ENCODE assay signal across 1 cellular context in the genomic region with DNA sequence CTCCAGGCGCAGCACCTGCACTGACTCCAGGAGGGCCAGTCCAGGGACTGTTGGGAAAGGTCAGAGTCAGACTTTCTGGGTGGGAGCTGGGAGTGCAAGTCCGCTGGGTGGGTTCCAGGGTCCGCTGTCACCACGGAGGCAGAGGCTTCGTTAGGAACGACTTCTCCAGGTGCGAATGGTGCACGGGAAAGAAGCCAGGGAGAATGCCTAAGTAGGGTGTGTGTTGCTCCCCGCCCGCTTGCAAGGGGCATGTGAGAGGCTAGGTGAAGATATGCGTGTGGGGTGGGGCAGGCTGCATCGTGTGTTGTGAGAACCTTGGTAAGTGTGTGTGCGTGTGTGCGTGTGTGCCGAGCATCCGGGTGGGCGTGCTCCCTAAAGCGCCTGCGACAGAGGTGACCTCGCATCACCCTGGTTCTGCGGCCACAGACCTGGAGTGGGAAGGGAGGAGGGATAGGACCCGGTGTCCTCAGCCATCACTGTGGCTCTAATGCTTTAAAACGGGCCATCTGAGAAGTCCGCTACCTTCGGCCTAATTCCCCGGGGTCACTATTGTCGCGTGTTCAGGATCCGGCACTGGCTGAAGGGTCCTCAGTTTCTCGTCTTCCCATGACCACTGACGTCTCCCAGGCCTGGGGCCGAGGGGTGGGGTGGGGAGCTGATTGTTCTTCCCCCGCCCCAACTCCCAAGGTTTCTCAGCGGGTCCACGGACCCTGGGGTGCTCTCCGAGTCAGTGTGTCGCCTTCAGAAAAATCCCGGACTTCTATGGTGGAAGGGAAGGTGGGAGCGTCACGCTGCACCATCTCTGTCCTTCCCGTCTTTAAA.
TF ChIP-seq lines count a peak whose summit lies in the region.

No MANE protein-coding gene starts in this region.

TF ChIP-seq in SK-N-SH treated with all-trans-retinoic acid at 6 μM for 48 hours, 23 proteins besides CTCF, POLR2A, EP300 and RAD21 (continued from another document):
- TF ChIP-seq, protein P1, sequence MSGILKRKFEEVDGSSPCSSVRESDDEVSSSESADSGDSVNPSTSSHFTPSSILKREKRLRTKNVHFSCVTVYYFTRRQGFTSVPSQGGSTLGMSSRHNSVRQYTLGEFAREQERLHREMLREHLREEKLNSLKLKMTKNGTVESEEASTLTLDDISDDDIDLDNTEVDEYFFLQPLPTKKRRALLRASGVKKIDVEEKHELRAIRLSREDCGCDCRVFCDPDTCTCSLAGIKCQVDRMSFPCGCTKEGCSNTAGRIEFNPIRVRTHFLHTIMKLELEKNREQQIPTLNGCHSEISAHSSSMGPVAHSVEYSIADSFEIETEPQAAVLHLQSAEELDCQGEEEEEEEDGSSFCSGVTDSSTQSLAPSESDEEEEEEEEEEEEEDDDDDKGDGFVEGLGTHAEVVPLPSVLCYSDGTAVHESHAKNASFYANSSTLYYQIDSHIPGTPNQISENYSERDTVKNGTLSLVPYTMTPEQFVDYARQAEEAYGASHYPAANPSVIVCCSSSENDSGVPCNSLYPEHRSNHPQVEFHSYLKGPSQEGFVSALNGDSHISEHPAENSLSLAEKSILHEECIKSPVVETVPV (CRISPR knock-in tag; IDR thresholded peaks at IDR 0.05): no peak
- TF ChIP-seq, protein P2, sequence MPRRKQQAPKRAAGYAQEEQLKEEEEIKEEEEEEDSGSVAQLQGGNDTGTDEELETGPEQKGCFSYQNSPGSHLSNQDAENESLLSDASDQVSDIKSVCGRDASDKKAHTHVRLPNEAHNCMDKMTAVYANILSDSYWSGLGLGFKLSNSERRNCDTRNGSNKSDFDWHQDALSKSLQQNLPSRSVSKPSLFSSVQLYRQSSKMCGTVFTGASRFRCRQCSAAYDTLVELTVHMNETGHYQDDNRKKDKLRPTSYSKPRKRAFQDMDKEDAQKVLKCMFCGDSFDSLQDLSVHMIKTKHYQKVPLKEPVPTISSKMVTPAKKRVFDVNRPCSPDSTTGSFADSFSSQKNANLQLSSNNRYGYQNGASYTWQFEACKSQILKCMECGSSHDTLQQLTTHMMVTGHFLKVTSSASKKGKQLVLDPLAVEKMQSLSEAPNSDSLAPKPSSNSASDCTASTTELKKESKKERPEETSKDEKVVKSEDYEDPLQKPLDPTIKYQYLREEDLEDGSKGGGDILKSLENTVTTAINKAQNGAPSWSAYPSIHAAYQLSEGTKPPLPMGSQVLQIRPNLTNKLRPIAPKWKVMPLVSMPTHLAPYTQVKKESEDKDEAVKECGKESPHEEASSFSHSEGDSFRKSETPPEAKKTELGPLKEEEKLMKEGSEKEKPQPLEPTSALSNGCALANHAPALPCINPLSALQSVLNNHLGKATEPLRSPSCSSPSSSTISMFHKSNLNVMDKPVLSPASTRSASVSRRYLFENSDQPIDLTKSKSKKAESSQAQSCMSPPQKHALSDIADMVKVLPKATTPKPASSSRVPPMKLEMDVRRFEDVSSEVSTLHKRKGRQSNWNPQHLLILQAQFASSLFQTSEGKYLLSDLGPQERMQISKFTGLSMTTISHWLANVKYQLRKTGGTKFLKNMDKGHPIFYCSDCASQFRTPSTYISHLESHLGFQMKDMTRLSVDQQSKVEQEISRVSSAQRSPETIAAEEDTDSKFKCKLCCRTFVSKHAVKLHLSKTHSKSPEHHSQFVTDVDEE (CRISPR knock-in tag; IDR thresholded peaks at IDR 0.05): no peak
- TF ChIP-seq SNAI2 (CRISPR knock-in tag; IDR thresholded peaks at IDR 0.05): no peak
- TF ChIP-seq, protein P3, sequence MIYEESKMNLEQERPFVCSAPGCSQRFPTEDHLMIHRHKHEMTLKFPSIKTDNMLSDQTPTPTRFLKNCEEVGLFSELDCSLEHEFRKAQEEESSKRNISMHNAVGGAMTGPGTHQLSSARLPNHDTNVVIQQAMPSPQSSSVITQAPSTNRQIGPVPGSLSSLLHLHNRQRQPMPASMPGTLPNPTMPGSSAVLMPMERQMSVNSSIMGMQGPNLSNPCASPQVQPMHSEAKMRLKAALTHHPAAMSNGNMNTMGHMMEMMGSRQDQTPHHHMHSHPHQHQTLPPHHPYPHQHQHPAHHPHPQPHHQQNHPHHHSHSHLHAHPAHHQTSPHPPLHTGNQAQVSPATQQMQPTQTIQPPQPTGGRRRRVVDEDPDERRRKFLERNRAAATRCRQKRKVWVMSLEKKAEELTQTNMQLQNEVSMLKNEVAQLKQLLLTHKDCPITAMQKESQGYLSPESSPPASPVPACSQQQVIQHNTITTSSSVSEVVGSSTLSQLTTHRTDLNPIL (CRISPR knock-in tag; IDR thresholded peaks at IDR 0.05; ENCODE audit: low read depth): no peak
- no peak for TF ChIP-seq ZC3H10 (CRISPR knock-in tag; IDR thresholded peaks at IDR 0.05)
- no peak for TF ChIP-seq BACH2 (CRISPR knock-in tag; IDR thresholded peaks at IDR 0.05; ENCODE audit: borderline replicate concordance)
